In the genomic region with DNA sequence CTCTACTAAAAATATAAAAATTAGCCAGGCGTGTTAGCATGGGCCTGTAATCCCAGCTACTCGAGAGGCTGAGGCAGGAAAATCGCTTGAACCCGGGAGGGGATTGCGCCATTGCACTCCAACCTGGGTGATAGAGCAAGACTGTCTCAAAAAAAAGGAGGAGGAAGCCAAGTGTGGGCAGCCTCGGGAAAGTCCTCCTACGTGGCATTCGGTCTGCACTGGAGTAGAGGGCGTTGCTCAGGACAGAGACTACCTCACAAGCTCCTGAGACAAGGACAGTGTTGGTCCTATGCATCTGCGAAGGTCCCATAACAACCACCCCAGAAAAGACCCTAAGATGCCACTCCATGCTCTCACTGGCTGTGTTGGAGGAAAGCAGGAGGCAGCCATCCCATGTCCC, we compare ENCODE assay signal across 14 cellular contexts. TPM values are rescaled to one million over a fixed set of nuclear protein-coding genes. Genes with fewer than 3 reads are reported as not detected.
DNase-seq lines count a peak whose midpoint lies in the region; ATAC-seq and TF ChIP-seq lines count a peak whose summit lies in the region.
"Had no signal": no experiment of that assay in that cellular context is flagged by ENCODE, and none has a peak within 500 bp of the region (broad histone marks: within the 10 kb centered on the region; RNA-seq: fewer than 3 reads in every experiment).

No MANE protein-coding gene starts in this region.

- DNase-seq in heart left ventricle: no peak
- no peak for DNase-seq in heart right ventricle
- DNase-seq in adipocyte (ENCODE audit: low read depth): no peak
- no peak for DNase-seq in lung (ENCODE audit: low spot score)
- no peak for DNase-seq in upper lobe of left lung
- DNase-seq in foreskin fibroblast: no peak
- no peak for DNase-seq in CD8-positive, alpha-beta T cell
- DNase-seq in GM13977 (ENCODE audit: low spot score): no peak
- DNase-seq: dorsolateral prefrontal cortex, NCI-H345 had no signal

- TF ChIP-seq EP300 in upper lobe of left lung (IDR thresholded peaks at IDR 0.05): no peak

- 80 to 84% (median 83%) methylated on average over 10 of the region's 10 CpGs for WGBS in heart left ventricle, 4 donors
- WGBS in heart right ventricle, 2 donors: 80 to 82% methylated on average over 10 of the region's 10 CpGs
- 69 to 81% methylated on average over 10 of the region's 10 CpGs for WGBS in lung, 2 donors
- 75 to 88% methylated on average over 10 of the region's 10 CpGs for WGBS in upper lobe of left lung, 2 donors

- peaks cover 6% of the 10 kb centered on the region for H3K4me1 Mint-ChIP-seq in CD8-positive, alpha-beta T cell (ENCODE audit: low read depth)

- TF ChIP-seq CTCF in heart left ventricle (IDR thresholded peaks at IDR 0.05) (no peak), heart right ventricle (IDR thresholded peaks at IDR 0.05) (no peak), lung (IDR thresholded peaks at IDR 0.05; ENCODE audit: control extremely low read depth, extremely low read depth) (no peak), upper lobe of left lung (IDR thresholded peaks at IDR 0.05) (no peak), foreskin fibroblast (IDR thresholded peaks at IDR 0.05; ENCODE audit: low read depth, low read length) (no peak), GM13977 (IDR thresholded peaks at IDR 0.05; ENCODE audit: extremely low read depth, insufficient read depth, missing control alignments) (no peak)
- TF ChIP-seq CTCF in CD8-positive, alpha-beta T cell (IDR thresholded peaks at IDR 0.05): no peak

- H3K4me1 ChIP-seq in heart left ventricle (peaks cover 0 to 30% (median 20%) of the 10 kb centered on the region in 12 donors), heart right ventricle (peaks cover 7 to 38% (median 25%) of the 10 kb centered on the region in 9 donors), adipocyte (ENCODE audit: control insufficient read depth, insufficient read depth, low read length) (peaks cover 36% of the 10 kb centered on the region), lung (ENCODE audit: control insufficient read depth in 2 of 2, insufficient read depth in 2 of 2, low read length in 2 of 2) (peaks cover 2 to 10% of the 10 kb centered on the region in 2 donors), upper lobe of left lung (peaks cover under 1 to 27% (median 22%) of the 10 kb centered on the region in 4 donors)
- no peaks in the 10 kb centered on the region for H3K4me1 ChIP-seq in CD8-positive, alpha-beta T cell (ENCODE audit: insufficient read depth, low read length)
- H3K4me1 ChIP-seq: parathyroid adenoma had no signal

- no peaks in the 10 kb centered on the region for H3K36me3 ChIP-seq in heart left ventricle
- H3K36me3 ChIP-seq in heart right ventricle: no peaks in the 10 kb centered on the region
- H3K36me3 ChIP-seq in adipocyte (ENCODE audit: control insufficient read depth, insufficient read depth, low read length, severe bottlenecking): no peaks in the 10 kb centered on the region
- H3K36me3 ChIP-seq in lung (ENCODE audit: control insufficient read depth in 2 of 2, insufficient read depth in 2 of 2, low read length in 2 of 2): no peaks in the 10 kb centered on the region
- no peaks in the 10 kb centered on the region for H3K36me3 ChIP-seq in upper lobe of left lung
- no peaks in the 10 kb centered on the region for H3K36me3 ChIP-seq in CD8-positive, alpha-beta T cell (ENCODE audit: insufficient read depth, low read length)

- POLR2A ChIA-PET in CD8-positive, alpha-beta T cell (lab: Charles Lee): no interaction called here

- no peaks in the 10 kb centered on the region for H3K9me3 Mint-ChIP-seq in CD8-positive, alpha-beta T cell
- H3K9me3 Mint-ChIP-seq: activated T-helper 17 cell treated with anti-CD3 and anti-CD28 coated beads, Interleukin-2, amount 50 U/mL, for 72 hours had no signal

- H3K9ac ChIP-seq in adipocyte (ENCODE audit: low read length): peak overlapping the region; percentile 78
- H3K9ac ChIP-seq: parathyroid adenoma had no signal

- H3K27me3 Mint-ChIP-seq in CD8-positive, alpha-beta T cell (ENCODE audit: low read depth): peaks cover 18% of the 10 kb centered on the region

- CTCF ChIA-PET in CD8-positive, alpha-beta T cell (lab: Charles Lee): no interaction called here

- H3K9me3 ChIP-seq in heart left ventricle: no peaks in the 10 kb centered on the region
- H3K9me3 ChIP-seq in heart right ventricle: no peaks in the 10 kb centered on the region
- no peaks in the 10 kb centered on the region for H3K9me3 ChIP-seq in adipocyte (ENCODE audit: control insufficient read depth, low read length)
- no peaks in the 10 kb centered on the region for H3K9me3 ChIP-seq in lung (ENCODE audit: control insufficient read depth in 2 of 2, insufficient read depth in 1 of 2, low read length in 1 of 2)
- no peaks in the 10 kb centered on the region for H3K9me3 ChIP-seq in upper lobe of left lung
- H3K9me3 ChIP-seq in CD8-positive, alpha-beta T cell (ENCODE audit: low read length): no peaks in the 10 kb centered on the region

- no peak for ATAC-seq in heart left ventricle
- no peak for ATAC-seq in heart right ventricle
- no peak for ATAC-seq in lung (ENCODE audit: insufficient read depth, low FRiP score)
- no peak for ATAC-seq in upper lobe of left lung (ENCODE audit: low FRiP score in 2 of 2)
- ATAC-seq in CD8-positive, alpha-beta T cell: no peak
- ATAC-seq: activated T-helper 17 cell treated with anti-CD3 and anti-CD28 coated beads, Interleukin-2, amount 50 U/mL, for 72 hours; K562 had no signal

- no peaks in the 10 kb centered on the region for H3K36me3 Mint-ChIP-seq in CD8-positive, alpha-beta T cell

- H3K27me3 ChIP-seq in heart left ventricle (no peaks in the 10 kb centered on the region), heart right ventricle (no peaks in the 10 kb centered on the region), adipocyte (replicated peaks; ENCODE audit: control insufficient read depth, insufficient read depth, low read length) (no peaks in the 10 kb centered on the region), lung (ENCODE audit: control insufficient read depth, insufficient read depth) (no peaks in the 10 kb centered on the region), upper lobe of left lung (no peaks in the 10 kb centered on the region)
- no peaks in the 10 kb centered on the region for H3K27me3 ChIP-seq in CD8-positive, alpha-beta T cell (ENCODE audit: insufficient read depth, low read length)

- intact Hi-C loops in heart left ventricle (cut with DNase I): no loop called here
- intact Hi-C loops in heart right ventricle (cut with DNase I): no loop called here
- intact Hi-C loops in CD8-positive, alpha-beta T cell (cut with DNase I, micrococcal nuclease): no loop called here

- peak overlapping the region in 8 of 12 donors; percentile 16 to 60 (median 42) for H3K27ac ChIP-seq in heart left ventricle
- peak overlapping the region in 5 of 10 donors; percentile 34 to 81 (median 58) for H3K27ac ChIP-seq in heart right ventricle
- peak overlapping the region; percentile 2 to 61 for H3K27ac ChIP-seq in lung (ENCODE audit: low read depth in 1 of 2, low read length in 1 of 2)
- H3K27ac ChIP-seq in upper lobe of left lung: peak overlapping the region; percentile 34 to 71 (median 47)
- H3K27ac ChIP-seq in CD8-positive, alpha-beta T cell (ENCODE audit: low read depth, low read length): no peak overlapping the region
- H3K27ac ChIP-seq: dorsolateral prefrontal cortex, parathyroid adenoma had no signal

- no peak overlapping the region for H3K27ac Mint-ChIP-seq in CD8-positive, alpha-beta T cell
- H3K27ac Mint-ChIP-seq: activated T-helper 17 cell treated with anti-CD3 and anti-CD28 coated beads, Interleukin-2, amount 50 U/mL, for 72 hours had no signal

- in situ Hi-C loops in GM13977 (cut with MboI; ENCODE audit: low pct_unique_long_range_greater_than_20kb, low sequenced_read_pairs, unreplicated experiment): no loop called here

- H3K4me3 ChIP-seq in heart left ventricle (no peak overlapping the region), heart right ventricle (no peak overlapping the region), adipocyte (ENCODE audit: low read length) (no peak overlapping the region), lung (no peak overlapping the region), upper lobe of left lung (no peak overlapping the region), foreskin fibroblast (ENCODE audit: low read depth in 1 of 2, low read length in 2 of 2) (no peak overlapping the region)
- no peak overlapping the region for H3K4me3 ChIP-seq in CD8-positive, alpha-beta T cell (ENCODE audit: low read depth, low read length)
- H3K4me3 ChIP-seq: dorsolateral prefrontal cortex, K562 had no signal

- TF ChIP-seq POLR2A in heart left ventricle (IDR thresholded peaks at IDR 0.05) (no peak), upper lobe of left lung (IDR thresholded peaks at IDR 0.05) (no peak)

- no peak overlapping the region for H3K4me3 Mint-ChIP-seq in CD8-positive, alpha-beta T cell
- H3K4me3 Mint-ChIP-seq: activated T-helper 17 cell treated with anti-CD3 and anti-CD28 coated beads, Interleukin-2, amount 50 U/mL, for 72 hours had no signal

RNA-seq across cellular contexts. Expression of a gene that starts 10.0 kb away (rescaled TPM):
- 100 to 1,000 TPM in 1 of 9 donors, 10 to 100 TPM in 4, 1 to 10 TPM in 4; 1.3 to 153 (median 13.9) TPM for total RNA-seq in heart left ventricle
- 100 to 1,000 TPM in 1 of 2 donors, 1 to 10 TPM in 1; 3.4 to 595 TPM for polyA plus RNA-seq in heart left ventricle
- total RNA-seq in heart right ventricle: 10 to 100 TPM in 3 of 10 donors, 1 to 10 TPM in 7; 1.2 to 67.8 (median 4.6) TPM
- 100 to 1,000 TPM in 1 of 2 donors, 1 to 10 TPM in 1; 2.1 to 269 TPM for polyA plus RNA-seq in heart right ventricle
- total RNA-seq in lung: 10 to 100 TPM; 18.6 to 55.4 TPM
- 100 to 1,000 TPM in 1 of 2 donors, 10 to 100 TPM in 1; 12.4 to 436 TPM for polyA plus RNA-seq in lung
- total RNA-seq in upper lobe of left lung: 100 to 1,000 TPM in 1 of 6 donors, 10 to 100 TPM in 4, 1 to 10 TPM in 1; 8.4 to 125 (median 24.0) TPM
- under 1 TPM; 0.14 to 0.24 TPM for total RNA-seq in CD8-positive, alpha-beta T cell

RNA-seq across cellular contexts. Expression of a gene that starts 31.6 kb away (rescaled TPM):
- total RNA-seq in heart left ventricle (10 to 100 TPM in 8 of 9 donors, 1 to 10 TPM in 1; 7.9 to 37.4 (median 14.7) TPM), heart right ventricle (10 to 100 TPM; 12.8 to 28.4 (median 16.7) TPM), lung (10 to 100 TPM; 32.6 to 56.6 TPM), upper lobe of left lung (10 to 100 TPM; 25.4 to 66.1 (median 51.3) TPM)
- polyA plus RNA-seq in heart left ventricle (10 to 100 TPM; 10.7 to 12.7 TPM), heart right ventricle (10 to 100 TPM in 1 of 2 donors, 1 to 10 TPM in 1; 5.8 to 12.9 TPM), lung (10 to 100 TPM; 14.4 to 15.7 TPM)
- 10 to 100 TPM; 24.0 to 26.0 TPM for total RNA-seq in CD8-positive, alpha-beta T cell

RNA-seq across cellular contexts. Expression of a gene that starts 37.4 kb away (rescaled TPM):
- total RNA-seq in heart left ventricle (10 to 100 TPM in 8 of 9 donors, 1 to 10 TPM in 1; 9.9 to 24.5 (median 12.8) TPM), heart right ventricle (10 to 100 TPM in 7 of 10 donors, 1 to 10 TPM in 3; 7.8 to 15.2 (median 11.2) TPM), lung (10 to 100 TPM; 42.7 to 74.7 TPM), upper lobe of left lung (10 to 100 TPM; 17.1 to 41.9 (median 33.8) TPM)
- polyA plus RNA-seq in heart left ventricle (10 to 100 TPM; 15.9 to 41.8 TPM), heart right ventricle (10 to 100 TPM; 16.1 to 33.1 TPM), lung (10 to 100 TPM; 54.9 to 66.9 TPM)
- 1 to 10 TPM; 2.1 to 2.2 TPM for total RNA-seq in CD8-positive, alpha-beta T cell

RNA-seq across cellular contexts. Expression of a gene that starts 48.5 kb away (rescaled TPM):
- total RNA-seq in heart left ventricle: under 1 TPM in 2 of 9 donors, not detected in 7; 0.09 to 0.19 TPM
- polyA plus RNA-seq in heart left ventricle: under 1 TPM in 1 of 2 donors, not detected in 1; 0.14 TPM
- total RNA-seq in heart right ventricle: not detected
- under 1 TPM in 1 of 2 donors, not detected in 1; 0.17 TPM for polyA plus RNA-seq in heart right ventricle
- 1 to 10 TPM in 1 of 2 donors, under 1 TPM in 1; 0.55 to 1.4 TPM for total RNA-seq in lung
- polyA plus RNA-seq in lung: under 1 TPM; 0.08 to 0.29 TPM
- under 1 TPM in 2 of 6 donors, not detected in 4; 0.24 to 0.33 TPM for total RNA-seq in upper lobe of left lung
- not detected for total RNA-seq in CD8-positive, alpha-beta T cell
- total RNA-seq: subcutaneous adipose tissue had no signal
